In the genomic region with DNA sequence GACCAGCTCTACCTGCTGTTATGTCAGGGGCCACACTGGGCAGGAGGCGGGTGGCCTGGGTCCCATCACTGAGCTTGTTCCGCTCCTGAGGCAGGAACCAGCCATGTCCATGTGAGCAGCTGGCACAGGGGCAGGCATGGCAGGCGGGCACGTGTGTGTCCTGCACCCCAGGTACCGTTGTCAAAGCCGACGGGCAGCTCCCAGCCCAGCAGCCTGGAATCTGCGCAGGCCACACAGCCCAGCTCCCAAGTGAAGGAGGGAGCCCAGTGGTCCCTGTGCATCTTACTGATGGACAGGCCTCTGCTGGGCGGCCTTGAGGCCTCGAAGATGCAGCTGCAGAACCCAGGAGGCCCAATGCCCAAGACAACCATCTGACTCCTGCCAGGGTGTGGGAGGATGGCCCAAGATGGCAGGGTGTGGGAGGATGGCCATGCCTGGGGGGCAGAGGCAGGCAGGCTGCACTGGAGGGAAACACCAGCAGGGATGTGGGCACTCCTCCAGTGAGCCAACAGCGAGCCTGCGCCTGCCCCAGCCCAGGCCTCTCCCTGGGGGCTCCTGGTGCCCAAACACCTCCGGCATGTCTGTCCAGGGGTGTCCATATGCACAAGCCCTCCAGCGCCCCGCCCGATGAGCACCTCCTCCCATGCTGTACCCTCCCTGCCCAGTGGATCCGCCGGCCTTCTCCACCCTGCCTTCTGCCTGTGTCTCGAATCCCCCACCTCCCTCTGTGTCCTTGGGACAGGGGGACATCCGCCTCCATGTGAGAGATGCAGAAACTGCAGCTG, we compare ENCODE assay signal across 19 cellular contexts. TPM values are rescaled to one million over a fixed set of nuclear protein-coding genes. Genes with fewer than 3 reads are reported as not detected.
DNase-seq lines count a peak whose midpoint lies in the region; ATAC-seq and TF ChIP-seq lines count a peak whose summit lies in the region.
"Had no signal": no experiment of that assay in that cellular context is flagged by ENCODE, and none has a peak within 500 bp of the region (broad histone marks: within the 10 kb centered on the region; RNA-seq: fewer than 3 reads in every experiment).

No MANE protein-coding gene starts in this region.

- no peak for ATAC-seq in HG02981 (IDR thresholded peaks at IDR 0.05; ENCODE audit: unreplicated experiment)

- H3K4me3 Mint-ChIP-seq in MCF 10A (ENCODE audit: unreplicated experiment) = no peak overlapping the region

- no peaks in the 10 kb centered on the region for H4K20me1 ChIP-seq in Loucy (ENCODE audit: insufficient read depth, low read length, poor library complexity, severe bottlenecking)

- TF ChIP-seq EP300 in suprapubic skin (IDR thresholded peaks at IDR 0.05) = no peak

- H3K36me3 ChIP-seq in breast epithelium (no peaks in the 10 kb centered on the region), Loucy (ENCODE audit: insufficient read depth, low read length) (no peaks in the 10 kb centered on the region), esophagus squamous epithelium (peaks cover 0 to 41% (median 6%) of the 10 kb centered on the region in 3 donors), suprapubic skin (no peaks in the 10 kb centered on the region)

- peaks cover 12% of the 10 kb centered on the region for H3K9me3 Mint-ChIP-seq in MCF 10A (ENCODE audit: unreplicated experiment)

- BruUV-seq in MCF 10A (replicated peaks; lab: Mats Ljungman, UMichigan) = no TSS peak

- H3K9ac ChIP-seq in Loucy (ENCODE audit: low read depth, low read length, poor library complexity, severe bottlenecking) = peak overlapping the region; percentile 63

- no peak overlapping the region for H3K4me3 ChIP-seq in breast epithelium
- H3K4me3 ChIP-seq in Loucy (ENCODE audit: low read length, poor library complexity, severe bottlenecking) = no peak overlapping the region
- H3K4me3 ChIP-seq in esophagus squamous epithelium = no peak overlapping the region
- no peak overlapping the region for H3K4me3 ChIP-seq in suprapubic skin
- H3K4me3 ChIP-seq: PC-9, SK-N-MC had no signal

- no peak overlapping the region for H2AFZ ChIP-seq in Loucy (ENCODE audit: low read length)
- H2AFZ ChIP-seq: PC-9 had no signal

- no peaks in the 10 kb centered on the region for H3K9me2 ChIP-seq in Loucy (replicated peaks; ENCODE audit: low read depth, low read length)

- TF ChIP-seq POLR2A in breast epithelium (IDR thresholded peaks at IDR 0.05) = no peak
- TF ChIP-seq POLR2A in esophagus squamous epithelium (IDR thresholded peaks at IDR 0.05) = no peak
- TF ChIP-seq POLR2A in suprapubic skin (IDR thresholded peaks at IDR 0.05) = no peak

- no peaks in the 10 kb centered on the region for H3K4me1 Mint-ChIP-seq in MCF 10A (ENCODE audit: insufficient read depth, unreplicated experiment)

- POLR2A ChIA-PET in MCF 10A (lab: Yijun Ruan, JAX) = interaction anchor here (0.8 to 0.9 kb wide), 2 partner anchors 9 to 13 kb away, joined by 3 to 4 read pairs; no protein-coding TSS in a partner anchor

- H3F3A ChIP-seq in Loucy (ENCODE audit: low read depth) = no peaks in the 10 kb centered on the region

- peak overlapping the region; percentile 73 for H3K4me2 ChIP-seq in Loucy (ENCODE audit: low read depth, low read length, poor library complexity, severe bottlenecking)
- H3K4me2 ChIP-seq: PC-9 had no signal

- H3K9me3 ChIP-seq in breast epithelium (no peaks in the 10 kb centered on the region), Loucy (ENCODE audit: insufficient read depth, low read depth, low read length) (0 out of 2 replicates have a peak, but pooled peaks cover 3% of the 10 kb centered on the region), esophagus squamous epithelium (peaks cover 0 to 4% (median 0%) of the 10 kb centered on the region in 3 donors), suprapubic skin (no peaks in the 10 kb centered on the region)

- H3K4me1 ChIP-seq in breast epithelium (no peaks in the 10 kb centered on the region), Loucy (ENCODE audit: insufficient read depth, low read length, poor library complexity, severe bottlenecking) (peaks cover 72% of the 10 kb centered on the region), esophagus squamous epithelium (peaks cover 57 to 97% (median 82%) of the 10 kb centered on the region in 3 donors), suprapubic skin (peaks cover 80% of the 10 kb centered on the region)

- no peaks in the 10 kb centered on the region for H3K27me3 ChIP-seq in breast epithelium
- no peaks in the 10 kb centered on the region for H3K27me3 ChIP-seq in Loucy (ENCODE audit: insufficient read depth, low read length, poor library complexity, severe bottlenecking)
- H3K27me3 ChIP-seq in esophagus squamous epithelium = no peaks in the 10 kb centered on the region
- no peaks in the 10 kb centered on the region for H3K27me3 ChIP-seq in suprapubic skin

- H3K27ac ChIP-seq in breast epithelium = no peak overlapping the region
- peak overlapping the region; percentile 61 to 84 (median 77) for H3K27ac ChIP-seq in esophagus squamous epithelium
- H3K27ac ChIP-seq in suprapubic skin = peak overlapping the region; percentile 37
- H3K27ac ChIP-seq: PC-9, SK-N-MC had no signal

- no peaks in the 10 kb centered on the region for H3K79me2 ChIP-seq in Loucy (ENCODE audit: insufficient read depth, low read length)

- CTCF ChIA-PET in MCF 10A (lab: Yijun Ruan, JAX) = interaction anchor here (0.6 to 2.0 kb wide), 3 partner anchors 12 to 438 kb away, joined by 3 to 10 read pairs (median 5); no protein-coding TSS in a partner anchor

- H3K36me3 Mint-ChIP-seq in MCF 10A (ENCODE audit: insufficient read depth, unreplicated experiment) = peaks cover 26% of the 10 kb centered on the region

- whole genome bisulfite sequencing in esophagus squamous epithelium, 2 donors = 55 to 67% methylated on average over 4 to 12 of the region's 20 CpGs
- WGBS in suprapubic skin = no CpG with 5 or more reads among the region's 20 CpGs

- intact Hi-C loops in MCF 10A (cut with micrococcal nuclease) = no loop called here
- intact Hi-C loops in breast epithelium (cut with DNase I; ENCODE audit: low total_unique reads) = no loop called here
- intact Hi-C loops in esophagus squamous epithelium (cut with DNase I) = no loop called here

- DNase-seq in MCF 10A (ENCODE audit: unreplicated experiment) = no peak
- DNase-seq in breast epithelium (ENCODE audit: low spot score in 2 of 2) = no peak
- DNase-seq in esophagus squamous epithelium (lab: John Stamatoyannopoulos, UW) = no peak
- no peak for DNase-seq in suprapubic skin (ENCODE audit: low spot score in 2 of 2)
- DNase-seq in SHP77 (lab: John Stamatoyannopoulos, UW) = no peak
- no peak for DNase-seq in stimulated activated CD4-positive, alpha-beta T cell treated with anti-CD3 and anti-CD28 coated beads, Interleukin-15, amount 100 ng/mL, for 24 hours
- DNase-seq: 8988T; CD8-positive, alpha-beta T cell; DMS79; KG1; NCI-H1417 treated with DMSO at 0.1 percent for 48 hours; NCI-H187 treated with DMSO at 0.1 percent for 48 hours; NCI-H345; NCI-H524 treated with DMSO at 0.1 percent for 48 hours; PC-9 had no signal

- TF ChIP-seq CTCF in MCF 10A (IDR thresholded peaks at IDR 0.05; ENCODE audit: unreplicated experiment) (no peak), breast epithelium (IDR thresholded peaks at IDR 0.05) (no peak), Loucy (conservative IDR thresholded peaks at IDR 0.05; ENCODE audit: low read length) (no peak), esophagus squamous epithelium (IDR thresholded peaks at IDR 0.05) (no peak), suprapubic skin (IDR thresholded peaks at IDR 0.05) (no peak)

- H3K27ac Mint-ChIP-seq in MCF 10A (ENCODE audit: low read depth, unreplicated experiment) = peak overlapping the region; percentile 42
- H3K27ac Mint-ChIP-seq: CD8-positive, alpha-beta T cell had no signal

- H3K27me3 Mint-ChIP-seq in MCF 10A (ENCODE audit: insufficient read depth, unreplicated experiment) = no peaks in the 10 kb centered on the region

RNA-seq across cellular contexts. Expression of a gene that starts 12.8 kb away (rescaled TPM):
- total RNA-seq in MCF 10A (2022) (47.7 and 50.1 TPM in 2 replicates), breast epithelium (10 to 100 TPM in 1 of 3 donors, 1 to 10 TPM in 2; 1.8 to 11.0 (median 7.2) TPM), esophagus squamous epithelium (100 to 1,000 TPM in 1 of 4 donors, 10 to 100 TPM in 3; 44.3 to 157 (median 71.3) TPM), suprapubic skin (100 to 1,000 TPM; 205 to 261 (median 210) TPM)

RNA-seq across cellular contexts. Expression of a gene that starts 39.8 kb away (rescaled TPM):
- total RNA-seq in MCF 10A (2022) (0.15 and 0.16 TPM in 2 replicates), breast epithelium (under 1 TPM in 1 of 3 donors, not detected in 2; 0.29 TPM), esophagus squamous epithelium (under 1 TPM in 3 of 4 donors, not detected in 1; 0.40 to 0.76 (median 0.53) TPM), suprapubic skin (1 to 10 TPM in 2 of 4 donors, under 1 TPM in 2; 0.31 to 1.5 (median 0.94) TPM)
- total RNA-seq: CD8-positive, alpha-beta T cell; H4 had no signal

RNA-seq across cellular contexts. Expression of a gene that starts 55.0 kb away (rescaled TPM):
- not detected in 2 replicates for total RNA-seq in MCF 10A (2022)
- 1 to 10 TPM; 1.8 to 9.8 (median 2.2) TPM for total RNA-seq in breast epithelium
- total RNA-seq in esophagus squamous epithelium = 1 to 10 TPM; 1.0 to 4.2 (median 1.7) TPM
- total RNA-seq in suprapubic skin = 1 to 10 TPM; 1.1 to 3.1 (median 1.9) TPM

Comparison
In these comparisons a context has a peak if more than half of its experiments do, and no peak if none do; other contexts are left out.
1. H3K27ac ChIP-seq: peak in esophagus squamous epithelium (4 of 4) and suprapubic skin (single experiment); none in breast epithelium (0 of 2).